1 cellular context compared by ENCODE assay signal in the genomic region with DNA sequence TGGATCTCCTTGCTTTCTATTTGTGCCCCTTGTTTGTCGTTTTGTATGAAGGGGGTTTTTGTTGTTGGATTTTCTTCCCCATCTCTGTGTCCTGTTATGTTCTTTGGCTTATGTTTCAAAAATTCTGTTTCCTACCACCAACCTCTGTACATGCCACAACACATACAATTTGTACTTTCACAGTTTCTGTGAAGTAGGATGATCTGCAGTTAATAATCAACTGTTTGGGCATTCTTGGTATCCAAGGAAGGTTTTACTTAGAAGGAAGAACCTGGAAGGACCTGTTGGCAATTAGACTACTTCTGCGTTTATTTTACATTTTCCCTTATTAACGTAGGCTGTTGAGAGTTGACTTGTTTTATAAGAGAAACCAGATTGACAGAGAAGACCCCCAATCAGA.
TF ChIP-seq lines count a peak whose summit lies in the region.

No MANE protein-coding gene starts in this region.

TF ChIP-seq in HepG2, 621 proteins besides CTCF, POLR2A, EP300 and RAD21:
- TF ChIP-seq, protein P1, sequence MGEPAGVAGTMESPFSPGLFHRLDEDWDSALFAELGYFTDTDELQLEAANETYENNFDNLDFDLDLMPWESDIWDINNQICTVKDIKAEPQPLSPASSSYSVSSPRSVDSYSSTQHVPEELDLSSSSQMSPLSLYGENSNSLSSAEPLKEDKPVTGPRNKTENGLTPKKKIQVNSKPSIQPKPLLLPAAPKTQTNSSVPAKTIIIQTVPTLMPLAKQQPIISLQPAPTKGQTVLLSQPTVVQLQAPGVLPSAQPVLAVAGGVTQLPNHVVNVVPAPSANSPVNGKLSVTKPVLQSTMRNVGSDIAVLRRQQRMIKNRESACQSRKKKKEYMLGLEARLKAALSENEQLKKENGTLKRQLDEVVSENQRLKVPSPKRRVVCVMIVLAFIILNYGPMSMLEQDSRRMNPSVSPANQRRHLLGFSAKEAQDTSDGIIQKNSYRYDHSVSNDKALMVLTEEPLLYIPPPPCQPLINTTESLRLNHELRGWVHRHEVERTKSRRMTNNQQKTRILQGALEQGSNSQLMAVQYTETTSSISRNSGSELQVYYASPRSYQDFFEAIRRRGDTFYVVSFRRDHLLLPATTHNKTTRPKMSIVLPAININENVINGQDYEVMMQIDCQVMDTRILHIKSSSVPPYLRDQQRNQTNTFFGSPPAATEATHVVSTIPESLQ (CRISPR knock-in tag; conservative IDR thresholded peaks at IDR 0.05) = no peak
- TF ChIP-seq YEATS2 (CRISPR knock-in tag; IDR thresholded peaks at IDR 0.05; ENCODE audit: borderline replicate concordance) = no peak
- TF ChIP-seq, protein P2, sequence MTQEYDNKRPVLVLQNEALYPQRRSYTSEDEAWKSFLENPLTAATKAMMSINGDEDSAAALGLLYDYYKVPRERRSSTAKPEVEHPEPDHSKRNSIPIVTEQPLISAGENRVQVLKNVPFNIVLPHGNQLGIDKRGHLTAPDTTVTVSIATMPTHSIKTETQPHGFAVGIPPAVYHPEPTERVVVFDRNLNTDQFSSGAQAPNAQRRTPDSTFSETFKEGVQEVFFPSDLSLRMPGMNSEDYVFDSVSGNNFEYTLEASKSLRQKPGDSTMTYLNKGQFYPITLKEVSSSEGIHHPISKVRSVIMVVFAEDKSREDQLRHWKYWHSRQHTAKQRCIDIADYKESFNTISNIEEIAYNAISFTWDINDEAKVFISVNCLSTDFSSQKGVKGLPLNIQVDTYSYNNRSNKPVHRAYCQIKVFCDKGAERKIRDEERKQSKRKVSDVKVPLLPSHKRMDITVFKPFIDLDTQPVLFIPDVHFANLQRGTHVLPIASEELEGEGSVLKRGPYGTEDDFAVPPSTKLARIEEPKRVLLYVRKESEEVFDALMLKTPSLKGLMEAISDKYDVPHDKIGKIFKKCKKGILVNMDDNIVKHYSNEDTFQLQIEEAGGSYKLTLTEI (CRISPR knock-in tag; conservative IDR thresholded peaks at IDR 0.05) = no peak
- no peak for TF ChIP-seq HCFC1 (IDR thresholded peaks at IDR 0.05; ENCODE audit: low read depth, low read length)
- no peak for TF ChIP-seq ZNF724P (CRISPR knock-in tag; IDR thresholded peaks at IDR 0.05; ENCODE audit: borderline replicate concordance)
